ENCODE assay signal across 10 cellular contexts in the genomic region with DNA sequence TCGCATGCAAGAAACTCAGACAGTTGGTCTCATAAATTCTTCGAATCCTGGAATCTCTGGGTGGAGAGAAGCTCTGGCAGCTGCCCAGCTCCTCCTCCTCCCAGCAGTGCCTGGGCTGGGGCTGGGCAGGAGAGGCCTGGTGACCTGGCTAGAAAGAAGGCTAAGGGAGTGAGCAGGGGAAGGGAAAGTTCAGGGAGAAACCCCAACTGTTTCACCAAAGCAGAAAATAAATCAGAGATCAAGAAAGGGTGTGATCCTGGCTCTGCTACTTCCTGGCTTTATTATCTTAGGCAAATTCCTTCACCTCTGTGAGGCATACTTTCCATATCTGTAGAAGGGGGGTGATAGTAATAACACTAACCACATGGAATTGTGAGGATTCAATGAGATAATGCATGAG. TPM values are rescaled to one million over a fixed set of nuclear protein-coding genes. Genes with fewer than 3 reads are reported as not detected.
DNase-seq lines count a peak whose midpoint lies in the region; ATAC-seq and TF ChIP-seq lines count a peak whose summit lies in the region.
"Had no signal": no experiment of that assay in that cellular context is flagged by ENCODE, and none has a peak within 500 bp of the region (broad histone marks: within the 10 kb centered on the region; RNA-seq: fewer than 3 reads in every experiment).

No MANE protein-coding gene starts in this region.

- H3K27ac ChIP-seq in vagina: peak overlapping the region; percentile 90

- TF ChIP-seq CTCF in vagina (IDR thresholded peaks at IDR 0.05): no peak

- peaks cover 46% of the 10 kb centered on the region for H3K4me1 ChIP-seq in vagina

- intact Hi-C loops in vagina (cut with DNase I): loop anchor here (1.0 kb wide), 1 partner anchor 12 kb away; no protein-coding TSS in a partner anchor

- H3K36me3 ChIP-seq in MG63 (no peaks in the 10 kb centered on the region), vagina (no peaks in the 10 kb centered on the region)

- H3K4me3 ChIP-seq in MG63: no peak overlapping the region
- no peak overlapping the region for H3K4me3 ChIP-seq in vagina

- peak; percentile 93 for DNase-seq in MG63
- DNase-seq in dermis blood vessel endothelial cell: peak; percentile 60
- peak; percentile 34 for DNase-seq in mucosa of gallbladder (ENCODE audit: low spot score)
- no peak for DNase-seq in vagina (ENCODE audit: extremely low spot score in 2 of 2)
- no peak for DNase-seq in D341Med (ENCODE audit: low spot score)
- no peak for DNase-seq in iPS-NIHi11 (ENCODE audit: low spot score)
- DNase-seq: activated CD4-positive, alpha-beta T cell treated with anti-CD3 and anti-CD28 coated beads for 4 hours; NCI-H510A treated with DMSO at 0.1 percent for 48 hours; stimulated activated naive CD8-positive, alpha-beta T cell treated with anti-CD3 and anti-CD28 coated beads, Interleukin-15, Interleukin-2, amounts not matched to agents 100 U/mL and 50 U/mL, for 24 hours had no signal

- TF ChIP-seq POLR2A in vagina (IDR thresholded peaks at IDR 0.05): no peak

- ATAC-seq in GM21576 (IDR thresholded peaks at IDR 0.05; ENCODE audit: unreplicated experiment): no peak
- ATAC-seq: stimulated activated naive CD8-positive, alpha-beta T cell treated with anti-CD3 and anti-CD28 coated beads, Interleukin-15, Interleukin-2, amounts not matched to agents 100 U/mL and 50 U/mL, for 24 hours had no signal

- no peaks in the 10 kb centered on the region for H3K9me3 ChIP-seq in MG63
- H3K9me3 ChIP-seq in vagina: no peaks in the 10 kb centered on the region

- H3K27me3 ChIP-seq in MG63 (no peaks in the 10 kb centered on the region), vagina (no peaks in the 10 kb centered on the region)

RNA-seq across cellular contexts. Expression of gene COL16A1, which starts 8.8 kb away (rescaled TPM):
- 156 and 192 TPM in 2 replicates for total RNA-seq in MG63 (2014; rRNA removed; shearing (Covaris generic); ENCODE audit: low replicate concordance)
- total RNA-seq in dermis blood vessel endothelial cell: 0.51 and 0.65 TPM in 2 replicates
- 52.5 TPM for total RNA-seq in mucosa of gallbladder
- total RNA-seq in vagina: 82.3 TPM

RNA-seq across cellular contexts. Expression of gene ADGRB2, which starts 51.5 kb away (rescaled TPM):
- 3.4 and 8.5 TPM in 2 replicates for total RNA-seq in MG63 (2014; rRNA removed; shearing (Covaris generic); ENCODE audit: low replicate concordance)
- total RNA-seq in dermis blood vessel endothelial cell (0.17 and 0.28 TPM in 2 replicates), mucosa of gallbladder (6.0 TPM), vagina (3.9 TPM)

Comparison
In these comparisons a context has a peak if more than half of its experiments do, and no peak if none do; other contexts are left out.
1. DNase-seq: peak in MG63 (single experiment), dermis blood vessel endothelial cell (single experiment) and mucosa of gallbladder (single experiment); none in vagina (0 of 2), D341Med (single experiment) and iPS-NIHi11 (single experiment).
2. RNA of gene COL16A1, which starts 8.8 kb away (total RNA-seq): 156 to 192 TPM in MG63, 82.3 TPM in vagina (single experiment) and 52.5 TPM in mucosa of gallbladder (single experiment); 0.51 to 0.65 TPM in dermis blood vessel endothelial cell; every median in the first group is over 10 times any median in the second.